Comparison of ENCODE assay signal across 11 cellular contexts in the genomic region with DNA sequence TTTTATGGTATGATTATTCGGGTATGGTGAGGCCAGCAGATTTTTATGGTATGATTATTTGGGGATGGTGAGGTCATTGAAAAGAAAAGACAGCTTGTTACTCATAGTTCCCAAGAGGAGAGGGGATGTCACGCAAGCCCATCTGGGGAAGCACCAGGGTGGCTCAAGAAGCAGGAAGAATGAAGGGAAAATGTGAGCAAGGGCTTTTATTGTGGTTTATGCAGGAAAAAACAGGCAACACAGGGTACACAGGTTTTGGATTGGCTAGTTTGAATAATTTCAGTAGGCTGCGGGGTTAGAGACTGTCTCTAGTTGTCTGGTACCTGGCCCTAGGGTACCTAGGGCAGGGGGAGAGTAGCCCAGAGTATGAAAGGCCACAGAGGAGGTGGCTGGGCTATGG. TPM values are rescaled to one million over a fixed set of nuclear protein-coding genes. Genes with fewer than 3 reads are reported as not detected.
DNase-seq lines count a peak whose midpoint lies in the region; ATAC-seq, FAIRE-seq and TF ChIP-seq lines count a peak whose summit lies in the region.
"Had no signal": no experiment of that assay in that cellular context is flagged by ENCODE, and none has a peak within 500 bp of the region (broad histone marks: within the 10 kb centered on the region; RNA-seq: fewer than 3 reads in every experiment).

No MANE protein-coding gene starts in this region.

- H3K4me3 ChIP-seq in BLaER1 treated with 17β-estradiol and CSF1 and Interleukin-3, amounts not matched to agents 10 nM and 100 nM = no peak overlapping the region
- H3K4me3 ChIP-seq in adrenal gland (no peak overlapping the region), osteoblast (ENCODE audit: insufficient read depth, low read length) (peak overlapping the region; percentile 4), pancreas (no peak overlapping the region)

- peak overlapping the region; percentile 20 to 81 (median 64); a peak in 19 of 22 replicates for H3K9ac ChIP-seq in BLaER1 treated with 17β-estradiol and CSF1 and Interleukin-3, amounts not matched to agents 10 nM and 100 nM

- ATAC-seq in GM18870 (IDR thresholded peaks at IDR 0.05; ENCODE audit: unreplicated experiment) = peak; percentile 38
- ATAC-seq in GM21367 (IDR thresholded peaks at IDR 0.05; ENCODE audit: unreplicated experiment) = no peak
- ATAC-seq in pancreas = no peak

- TF ChIP-seq POLR2A in adrenal gland (IDR thresholded peaks at IDR 0.05) = no peak

- peaks cover 7% of the 10 kb centered on the region for H3K79me2 ChIP-seq in osteoblast (ENCODE audit: insufficient read depth, low read length)

- no peaks in the 10 kb centered on the region for H3K27me3 ChIP-seq in BLaER1 treated with 17β-estradiol and CSF1 and Interleukin-3, amounts not matched to agents 10 nM and 100 nM
- H3K27me3 ChIP-seq in adrenal gland = no peaks in the 10 kb centered on the region
- H3K27me3 ChIP-seq in osteoblast (ENCODE audit: insufficient read depth, low read length) = no peaks in the 10 kb centered on the region
- H3K27me3 ChIP-seq in pancreas = no peaks in the 10 kb centered on the region

- TF ChIP-seq CTCF in adrenal gland (IDR thresholded peaks at IDR 0.05) (no peak), osteoblast (IDR thresholded peaks at IDR 0.05; ENCODE audit: extremely low read depth, low read depth, low read length) (no peak), pancreas (IDR thresholded peaks at IDR 0.05) (no peak)

- peaks cover 38 to 51% (median 44%) of the 10 kb centered on the region in 10 experiments for H3K4me1 ChIP-seq in BLaER1 treated with 17β-estradiol and CSF1 and Interleukin-3, amounts not matched to agents 10 nM and 100 nM
- peaks cover 6 to 21% of the 10 kb centered on the region in 2 donors for H3K4me1 ChIP-seq in adrenal gland (replicated peaks in 1 of 2)
- H3K4me1 ChIP-seq in osteoblast (ENCODE audit: insufficient read depth, low read length) = peaks cover 56% of the 10 kb centered on the region
- H3K4me1 ChIP-seq in pancreas = no peaks in the 10 kb centered on the region

- H3K4me2 ChIP-seq in BLaER1 treated with 17β-estradiol and CSF1 and Interleukin-3, amounts not matched to agents 10 nM and 100 nM = peak overlapping the region; percentile 70 to 90 (median 83)
- H3K4me2 ChIP-seq in osteoblast (ENCODE audit: insufficient read depth, low read length) = peak overlapping the region; percentile 47

- peak overlapping the region; percentile 36 to 93 (median 83); a peak in 21 of 22 replicates for H3K27ac ChIP-seq in BLaER1 treated with 17β-estradiol and CSF1 and Interleukin-3, amounts not matched to agents 10 nM and 100 nM
- H3K27ac ChIP-seq in adrenal gland = peak overlapping the region in 3 of 5 donors; percentile 36 to 73 (median 72)
- peak overlapping the region; percentile 99 for H3K27ac ChIP-seq in osteoblast (ENCODE audit: low read depth, low read length)
- no peak overlapping the region for H3K27ac ChIP-seq in pancreas

- peaks cover 0 to 17% (median 7%) of the 10 kb centered on the region in 11 experiments; a peak in 15 of 22 replicates for H3K9me3 ChIP-seq in BLaER1 treated with 17β-estradiol and CSF1 and Interleukin-3, amounts not matched to agents 10 nM and 100 nM (replicated peaks in 1 of 11)
- H3K9me3 ChIP-seq in adrenal gland (replicated peaks in 1 of 3) (no peaks in the 10 kb centered on the region), osteoblast (ENCODE audit: low read depth, low read length) (no peaks in the 10 kb centered on the region), pancreas (no peaks in the 10 kb centered on the region)

- no peak overlapping the region for H2AFZ ChIP-seq in osteoblast (ENCODE audit: low read length)

- peaks cover 10 to 26% (median 21%) of the 10 kb centered on the region in 11 experiments; a peak in 18 of 22 replicates for H3K36me3 ChIP-seq in BLaER1 treated with 17β-estradiol and CSF1 and Interleukin-3, amounts not matched to agents 10 nM and 100 nM
- H3K36me3 ChIP-seq in adrenal gland (replicated peaks in 1 of 2) (peaks cover 0 to 4% of the 10 kb centered on the region in 2 donors), osteoblast (ENCODE audit: insufficient read depth, low read length) (peaks cover 59% of the 10 kb centered on the region), pancreas (peaks cover 0 to 5% (median 0%) of the 10 kb centered on the region in 3 donors)

- no peaks in the 10 kb centered on the region for H4K20me1 ChIP-seq in BLaER1 treated with 17β-estradiol and CSF1 and Interleukin-3, amounts not matched to agents 10 nM and 100 nM
- no peaks in the 10 kb centered on the region for H4K20me1 ChIP-seq in osteoblast (ENCODE audit: insufficient read depth, low read length)

- WGBS in adrenal gland, 4 donors = 91 to 98% (median 94%) methylated on average over 3 of the region's 3 CpGs
- WGBS in pancreas, 2 donors = 93 to 96% methylated on average over 3 of the region's 3 CpGs

- DNase-seq in adrenal gland (no peak), osteoblast (ENCODE audit: insufficient read length, low spot score, missing footprints) (peak; percentile 87), NCI-H2081 treated with DMSO at 0.1 percent for 48 hours (lab: John Stamatoyannopoulos, UW) (no peak), DMS53 treated with DMSO at 0.1 percent for 48 hours (lab: John Stamatoyannopoulos, UW; ENCODE audit: unreplicated experiment) (no peak), pancreas (no peak)
- DNase-seq: GDM1, MV-4-11, NCI-H748 treated with DMSO at 0.1 percent for 48 hours had no signal

- intact Hi-C loops in adrenal gland (cut with DNase I) = no loop called here
- intact Hi-C loops in pancreas (cut with DNase I) = no loop called here

- no peak for FAIRE-seq in pancreas (lab: Jason Lieb, UNC)

RNA-seq across cellular contexts. Expression of a gene that starts 26.8 kb away (rescaled TPM):
- total RNA-seq in adrenal gland (1 to 10 TPM in 5 of 8 donors, under 1 TPM in 3; 0.12 to 4.6 (median 1.2) TPM), osteoblast (19.2 and 23.3 TPM in 2 replicates), pancreas (under 1 TPM; 0.04 to 0.81 (median 0.19) TPM)
- polyA plus RNA-seq in adrenal gland (under 1 TPM; 0.48 to 0.71 (median 0.71) TPM), pancreas (under 1 TPM; 0.05 to 0.15 TPM)

Comparison
In these comparisons a context has a peak if more than half of its experiments do, and no peak if none do; other contexts are left out.
1. H3K27ac ChIP-seq: peak in BLaER1 treated with 17β-estradiol and CSF1 and Interleukin-3, amounts not matched to agents 10 nM and 100 nM (11 of 11), adrenal gland (3 of 5) and osteoblast (single experiment); none in pancreas (0 of 4).